Comparison of ENCODE assay signal across 8 cellular contexts in the genomic region with DNA sequence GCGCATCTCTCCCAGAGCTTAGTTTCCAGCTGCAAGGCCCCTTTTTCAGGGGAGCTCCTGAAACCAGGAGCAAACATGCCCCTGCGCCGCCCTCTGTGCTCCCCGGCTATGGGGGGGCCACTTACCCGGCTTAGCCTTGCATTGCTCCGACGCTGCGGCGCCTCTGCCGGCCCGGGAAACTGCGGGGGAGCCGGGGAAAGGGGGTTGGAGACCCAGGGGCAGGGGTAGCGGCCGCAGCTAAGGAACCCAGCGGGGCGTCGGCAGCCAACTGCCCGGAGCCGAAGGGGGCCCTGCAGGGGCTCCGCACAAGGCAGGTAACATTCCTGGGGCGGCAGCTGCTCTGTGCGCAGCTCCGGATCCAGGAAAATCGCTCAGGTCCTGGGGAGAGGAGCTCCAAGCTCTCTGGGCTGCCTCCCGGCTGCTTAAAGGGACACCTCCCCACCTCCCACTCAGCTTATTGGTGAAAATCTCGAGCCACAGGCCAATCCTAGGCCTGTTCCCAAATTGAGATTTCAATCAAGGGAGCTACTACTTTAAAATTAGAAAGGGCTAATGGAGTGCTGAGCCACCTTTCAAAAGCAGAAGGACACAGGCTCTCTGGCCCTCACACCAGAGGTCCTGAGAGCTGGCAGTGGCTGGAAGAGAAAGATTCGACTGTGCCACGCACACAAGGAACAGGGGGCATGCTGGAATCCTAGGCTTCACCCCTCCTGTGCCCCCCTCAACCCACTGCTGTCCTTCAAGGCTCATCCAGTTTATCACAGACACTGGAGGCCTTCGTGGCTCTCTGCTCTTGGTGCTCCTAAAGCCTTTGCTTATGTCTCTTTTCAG. TPM values are rescaled to one million over a fixed set of nuclear protein-coding genes. Genes with fewer than 3 reads are reported as not detected.
DNase-seq lines count a peak whose midpoint lies in the region; ATAC-seq and TF ChIP-seq lines count a peak whose summit lies in the region.

No MANE protein-coding gene starts in this region.

- H3K79me1 ChIP-seq in neuronal stem cell (ENCODE audit: low read depth, low read length) = no peaks in the 10 kb centered on the region

- H3K27me3 ChIP-seq in adipocyte (replicated peaks; ENCODE audit: control insufficient read depth, insufficient read depth, low read length) (no peaks in the 10 kb centered on the region), cardiac muscle cell (no peaks in the 10 kb centered on the region), neuronal stem cell (ENCODE audit: control insufficient read depth in 3 of 3, insufficient read depth in 3 of 3, low read depth in 1 of 3, low read length in 3 of 3) (no peaks in the 10 kb centered on the region)

- H3K14ac ChIP-seq in neuronal stem cell (ENCODE audit: low read length) = no peak overlapping the region

- peak overlapping the region; percentile 59 for H2BK12ac ChIP-seq in neuronal stem cell (ENCODE audit: low read length)

- H4K8ac ChIP-seq in neuronal stem cell (ENCODE audit: low read depth, low read length) = no peak overlapping the region

- H3K9me3 ChIP-seq in adipocyte (ENCODE audit: control insufficient read depth, low read length) (no peaks in the 10 kb centered on the region), cardiac muscle cell (ENCODE audit: low read depth) (no peaks in the 10 kb centered on the region), neuronal stem cell (replicated peaks in 1 of 2; ENCODE audit: control insufficient read depth in 2 of 2, insufficient read depth in 1 of 2, low read depth in 1 of 2, low read length in 2 of 2) (peaks cover 1 to 17% of the 10 kb centered on the region in 2 donors)

- H3K4me2 ChIP-seq in neuronal stem cell (ENCODE audit: insufficient read depth, low read length, poor library complexity, severe bottlenecking) = peak overlapping the region; percentile 65

- peak overlapping the region; percentile 88 for H3K18ac ChIP-seq in neuronal stem cell (ENCODE audit: low read length)

- H3K4me3 ChIP-seq in AG09309 (ENCODE audit: control insufficient read depth, low read depth, low read length) (peak overlapping the region; percentile 77), adipocyte (ENCODE audit: low read length) (peak overlapping the region; percentile 96), cardiac muscle cell (peak overlapping the region; percentile 84), neuronal stem cell (ENCODE audit: low read length in 2 of 2) (peak overlapping the region in 1 of 2 donors; percentile 83)

- DNase-seq in AG09309 (ENCODE audit: low read depth) (peak; percentile 45), adipocyte (ENCODE audit: low read depth) (peak; percentile 87), cardiac muscle cell (ENCODE audit: low read depth in 1 of 2, low spot score in 1 of 2) (peak; percentile 79 to 82), neuronal stem cell (ENCODE audit: low spot score) (peak; percentile 35)

- H3K9ac ChIP-seq in adipocyte (ENCODE audit: low read length) (peak overlapping the region; percentile 96), neuronal stem cell (ENCODE audit: low read depth, low read length, poor library complexity) (peak overlapping the region; percentile 44)

- H2BK120ac ChIP-seq in neuronal stem cell (ENCODE audit: low read depth, low read length) = no peak overlapping the region

- ATAC-seq in HG02981 (IDR thresholded peaks at IDR 0.05; ENCODE audit: unreplicated experiment) = no peak
- ATAC-seq in GM19395 (IDR thresholded peaks at IDR 0.05; ENCODE audit: unreplicated experiment) = no peak
- no peak for ATAC-seq in GM21576 (IDR thresholded peaks at IDR 0.05; ENCODE audit: unreplicated experiment)
- no peak for ATAC-seq in GM19035 (IDR thresholded peaks at IDR 0.05; ENCODE audit: unreplicated experiment)

- no peak overlapping the region for H3K23ac ChIP-seq in neuronal stem cell (ENCODE audit: low read depth, low read length, poor library complexity)

- peak overlapping the region; percentile 81 for H2BK15ac ChIP-seq in neuronal stem cell (ENCODE audit: low read length)

- H3K4ac ChIP-seq in neuronal stem cell (ENCODE audit: low read length) = peak overlapping the region; percentile 14

- H4K91ac ChIP-seq in neuronal stem cell (ENCODE audit: low read depth, low read length, poor library complexity) = no peak overlapping the region

- peak overlapping the region; percentile 19 for H2BK5ac ChIP-seq in neuronal stem cell (ENCODE audit: low read length)

- H3K4me1 ChIP-seq in adipocyte (ENCODE audit: control insufficient read depth, insufficient read depth, low read length) = peaks cover 42% of the 10 kb centered on the region
- H3K4me1 ChIP-seq in cardiac muscle cell (ENCODE audit: low read depth) = peaks cover 33% of the 10 kb centered on the region
- peaks cover 10 to 11% of the 10 kb centered on the region in 2 donors for H3K4me1 ChIP-seq in neuronal stem cell (ENCODE audit: control insufficient read depth in 2 of 2, insufficient read depth in 1 of 2, low read depth in 1 of 2, low read length in 2 of 2)

- no CpG with 5 or more reads among the region's 30 CpGs for WGBS in neuronal stem cell (ENCODE audit: extremely low coverage in 2 of 2, insufficient read length in 2 of 2, insufficient replicate concordance in 1 of 2), 2 donors

- H3K36me3 ChIP-seq in adipocyte (ENCODE audit: control insufficient read depth, insufficient read depth, low read length, severe bottlenecking) (peaks cover 4% of the 10 kb centered on the region), cardiac muscle cell (no peaks in the 10 kb centered on the region), neuronal stem cell (replicated peaks in 1 of 2; ENCODE audit: control insufficient read depth in 2 of 2, insufficient read depth in 2 of 2, low read length in 2 of 2) (no peaks in the 10 kb centered on the region)

- TF ChIP-seq CTCF in AG09309 (IDR thresholded peaks at IDR 0.05; ENCODE audit: control insufficient read depth, insufficient read depth, low read depth, low read length, missing control alignments) (no peak), cardiac muscle cell (IDR thresholded peaks at IDR 0.05; ENCODE audit: low read depth, low read length) (no peak)

- peak overlapping the region; percentile 86 for H3K27ac ChIP-seq in cardiac muscle cell
- no peak overlapping the region for H3K27ac ChIP-seq in neuronal stem cell (replicated peaks; ENCODE audit: low read length)

- peak overlapping the region; percentile 71 for H2AFZ ChIP-seq in neuronal stem cell (ENCODE audit: low read length)

- H2AK5ac ChIP-seq in neuronal stem cell (ENCODE audit: low read depth, low read length) = no peak overlapping the region

RNA-seq across cellular contexts. Expression of a gene that starts 42.7 kb away (rescaled TPM):
- total RNA-seq in cardiac muscle cell = 11.6 and 11.7 TPM in 2 replicates
- 3.3 and 4.3 TPM in 2 replicates for polyA plus RNA-seq in cardiac muscle cell
- polyA plus RNA-seq in neuronal stem cell (2013, experiment 1 of 2) = 2.2 TPM
- polyA plus RNA-seq in neuronal stem cell (2013, experiment 2 of 2) = 2.3 TPM

Comparison
In these comparisons a context has a peak if more than half of its experiments do, and no peak if none do; other contexts are left out.
1. DNase-seq: peak in every context shown above with its lines; median percentile 87 in adipocyte; 80 in cardiac muscle cell; 45 in AG09309; 35 in neuronal stem cell.